In the genomic region with DNA sequence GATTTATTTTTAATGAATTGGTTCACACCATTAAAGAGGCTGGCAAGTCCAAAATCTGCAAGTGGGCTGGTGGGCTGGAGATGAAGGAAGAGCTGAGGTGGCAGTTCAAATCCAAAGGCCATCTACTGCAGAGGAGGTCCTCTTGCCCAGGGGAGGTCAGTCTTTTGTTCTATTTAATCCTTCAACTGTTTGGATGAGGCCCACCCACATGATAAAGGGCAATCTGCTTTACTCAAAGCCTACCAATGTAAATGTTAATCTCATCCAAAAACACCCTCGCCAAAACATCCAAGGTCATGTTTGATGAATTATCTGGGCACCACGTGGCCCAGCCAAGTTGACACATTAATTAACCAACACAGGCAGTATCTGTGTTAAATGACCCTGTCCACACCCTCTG, we compare ENCODE assay signal across 8 cellular contexts.
"Had no signal": no experiment of that assay in that cellular context is flagged by ENCODE, and none has a peak within 500 bp of the region (broad histone marks: within the 10 kb centered on the region; RNA-seq: fewer than 3 reads in every experiment).

No MANE protein-coding gene starts in this region.

- ATAC-seq: GM12878 had no signal

- FAIRE-seq: G401.6, GM12878, GM12891, GM12892, GM18507, GM19239 had no signal

- DNase-seq: GDM1, GF-D8 had no signal

- H3K4me3 ChIP-seq: GM12878 had no signal
